ENCODE assay signal across 7 cellular contexts in the genomic region with DNA sequence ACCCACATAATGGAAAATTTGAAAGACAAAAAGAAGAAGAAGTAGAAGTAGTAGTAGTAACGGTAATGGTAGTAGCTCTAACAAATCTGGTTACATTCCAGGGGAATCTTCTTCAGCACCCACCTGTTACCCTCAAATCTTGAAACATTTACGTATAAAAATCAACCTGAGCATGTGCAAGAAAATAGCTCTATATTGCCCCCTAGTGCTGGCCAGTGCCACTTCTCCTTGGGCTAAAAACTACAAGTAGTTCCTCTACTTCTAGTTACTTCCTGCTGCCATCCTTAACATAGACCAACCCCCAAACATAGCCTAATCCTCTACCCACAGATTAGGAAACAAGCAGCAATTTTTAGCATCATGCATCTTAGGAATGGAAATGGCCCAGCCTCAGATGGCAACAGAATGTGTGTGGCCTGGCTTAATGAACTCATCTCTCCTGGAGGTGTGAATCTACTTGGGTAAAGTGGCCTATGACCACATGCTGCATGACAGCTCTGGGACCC. TPM values are rescaled to one million over a fixed set of nuclear protein-coding genes. Genes with fewer than 3 reads are reported as not detected.
DNase-seq lines count a peak whose midpoint lies in the region; ATAC-seq, FAIRE-seq and TF ChIP-seq lines count a peak whose summit lies in the region.

No MANE protein-coding gene starts in this region.

- H3K9me3 ChIP-seq in endothelial cell of umbilical vein (replicated peaks; ENCODE audit: control insufficient read depth, insufficient read depth, low read length) (no peaks in the 10 kb centered on the region), mucosa of descending colon (no peaks in the 10 kb centered on the region), uterus (no peaks in the 10 kb centered on the region)

- H3K4me1 ChIP-seq in endothelial cell of umbilical vein (ENCODE audit: control insufficient read depth, extremely low read depth, insufficient read depth, low read length) (peaks cover 30% of the 10 kb centered on the region), mucosa of descending colon (ENCODE audit: low read depth) (peaks cover 4% of the 10 kb centered on the region), uterus (peaks cover 0 to 6% of the 10 kb centered on the region in 2 donors)

- no TSS peak for BruUV-seq in endothelial cell of umbilical vein (replicated peaks; lab: Mats Ljungman, UMichigan)

- TF ChIP-seq POLR2A in endothelial cell of umbilical vein (IDR thresholded peaks at IDR 0.05; ENCODE audit: low read depth, low read length) (no peak), uterus (IDR thresholded peaks at IDR 0.05) (no peak)

- H3K36me3 ChIP-seq in endothelial cell of umbilical vein (ENCODE audit: control insufficient read depth in 2 of 2, extremely low read depth in 1 of 2, insufficient read depth in 2 of 2, low read length in 2 of 2) (no peaks in the 10 kb centered on the region), mucosa of descending colon (ENCODE audit: low read depth) (no peaks in the 10 kb centered on the region), uterus (no peaks in the 10 kb centered on the region)

- H2AFZ ChIP-seq in endothelial cell of umbilical vein (ENCODE audit: low read depth, low read length) = peak overlapping the region; percentile 31

- peaks cover 28% of the 10 kb centered on the region for H3K79me2 ChIP-seq in endothelial cell of umbilical vein (ENCODE audit: control insufficient read depth, insufficient read depth, low read length)

- TF ChIP-seq CTCF in RWPE1 (conservative IDR thresholded peaks at IDR 0.05; ENCODE audit: low read depth) = peak; percentile 81
- peak; percentile 64 to 77 for TF ChIP-seq CTCF in endothelial cell of umbilical vein (IDR thresholded peaks at IDR 0.05; ENCODE audit: extremely low read depth in 1 of 2, insufficient read depth in 1 of 2, low read depth in 1 of 2, low read length in 2 of 2)
- peak; percentile 76 for TF ChIP-seq CTCF in mucosa of descending colon (IDR thresholded peaks at IDR 0.05)
- peak; percentile 70 to 82 (median 79) for TF ChIP-seq CTCF in uterus (IDR thresholded peaks at IDR 0.05)

- CTCF ChIA-PET in RWPE1 (lab: Yijun Ruan, JAX) (interaction anchor here (0.6 to 1.1 kb wide), 10 partner anchors 17 to 493 kb away, joined by 3 to 5 read pairs (median 3); no protein-coding TSS in a partner anchor), endothelial cell of umbilical vein (lab: Charles Lee) (interaction anchor here (0.7 to 7.0 kb wide), 47 partner anchors 8 to 1565 kb away, joined by 3 to 203 read pairs (median 4); a partner anchor contains a TSS)

- POLR2A ChIA-PET in RWPE1 (lab: Yijun Ruan, JAX; ENCODE audit: low non-redundant PET) = no interaction called here
- POLR2A ChIA-PET in endothelial cell of umbilical vein (lab: Charles Lee) = no interaction called here

- intact Hi-C loops in endothelial cell of umbilical vein (cut with micrococcal nuclease) = loop anchor here (1.0 to 5.0 kb wide), 5 partner anchors 191 to 674 kb away; no protein-coding TSS in a partner anchor
- intact Hi-C loops in mucosa of descending colon (cut with DNase I, micrococcal nuclease) = loop anchor here in 1 of 2 donors (10.0 kb wide), 1 partner anchor 674 kb away; no protein-coding TSS in a partner anchor
- intact Hi-C loops in uterus (cut with DNase I; ENCODE audit: low total_unique reads) = no loop called here

- FAIRE-seq in endothelial cell of umbilical vein (lab: Jason Lieb, UNC) = no peak

- H3K9me1 ChIP-seq in endothelial cell of umbilical vein (replicated peaks; ENCODE audit: control insufficient read depth, extremely low read depth, insufficient read depth, low read length) = no peaks in the 10 kb centered on the region

- H3K9ac ChIP-seq in endothelial cell of umbilical vein (replicated peaks; ENCODE audit: extremely low read depth, insufficient read depth, low read length) = no peak overlapping the region

- DNase-seq in GM03348 (ENCODE audit: low spot score) (peak; percentile 64), RWPE1 (ENCODE audit: low spot score) (peak; percentile 41), endothelial cell of umbilical vein (ENCODE audit: low read depth, low spot score) (peak; percentile 81), mucosa of descending colon (peak in 2 of 3 donors; percentile 39 to 85), uterus (peak; percentile 60 to 81)

- peak; percentile 62 for ATAC-seq in GM21528 (IDR thresholded peaks at IDR 0.05; ENCODE audit: low FRiP score, unreplicated experiment)
- ATAC-seq in mucosa of descending colon = peak; percentile 70

- H3K27me3 ChIP-seq in endothelial cell of umbilical vein (ENCODE audit: control insufficient read depth in 2 of 2, insufficient read depth in 2 of 2, low read length in 2 of 2) (no peaks in the 10 kb centered on the region), uterus (no peaks in the 10 kb centered on the region)

- dilution Hi-C loops in endothelial cell of umbilical vein (cut with MboI; ENCODE audit: extremely low pct_ligation_motif_present, low sequenced_read_pairs) = no loop called here

- peak overlapping the region; percentile 80 for H3K4me2 ChIP-seq in endothelial cell of umbilical vein (ENCODE audit: insufficient read depth, low read length)

- H3K27ac ChIP-seq in RWPE1 = no peak overlapping the region
- peak overlapping the region; percentile 20 for H3K27ac ChIP-seq in endothelial cell of umbilical vein (ENCODE audit: insufficient read depth, low read depth, low read length)
- peak overlapping the region; percentile 89 to 95 for H3K27ac ChIP-seq in uterus

- H3K4me3 ChIP-seq in endothelial cell of umbilical vein (replicated peaks in 1 of 3; ENCODE audit: insufficient read depth in 1 of 3, low read depth in 1 of 3, low read length in 3 of 3) (no peak overlapping the region), mucosa of descending colon (no peak overlapping the region), uterus (peak overlapping the region; percentile 69 to 70)

- no peaks in the 10 kb centered on the region for H4K20me1 ChIP-seq in endothelial cell of umbilical vein (replicated peaks; ENCODE audit: control insufficient read depth, extremely low read depth, insufficient read depth, low read length)

- TF ChIP-seq RAD21 in Ishikawa (IDR thresholded peaks at IDR 0.05; ENCODE audit: low read depth) = peak; percentile 85

- TF ChIP-seq EP300 in Ishikawa (IDR thresholded peaks at IDR 0.05; ENCODE audit: borderline replicate concordance) = no peak

TF ChIP-seq in Ishikawa, 13 proteins besides CTCF, POLR2A, EP300 and RAD21:
- no peak for TF ChIP-seq CREB1 (IDR thresholded peaks at IDR 0.05; ENCODE audit: low read depth)
- TF ChIP-seq, protein P1, sequence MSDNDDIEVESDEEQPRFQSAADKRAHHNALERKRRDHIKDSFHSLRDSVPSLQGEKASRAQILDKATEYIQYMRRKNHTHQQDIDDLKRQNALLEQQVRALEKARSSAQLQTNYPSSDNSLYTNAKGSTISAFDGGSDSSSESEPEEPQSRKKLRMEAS (IDR thresholded peaks at IDR 0.05) = peak; percentile 68

TF ChIP-seq in endothelial cell of umbilical vein, 7 proteins besides CTCF, POLR2A, EP300 and RAD21:
- TF ChIP-seq GATA2 (IDR thresholded peaks at IDR 0.05; ENCODE audit: insufficient read depth, insufficient read length, low read depth, low read length) (no peak), MYC (IDR thresholded peaks at IDR 0.05; ENCODE audit: low read depth, low read length) (no peak), JUN (IDR thresholded peaks at IDR 0.05; ENCODE audit: borderline replicate concordance, insufficient read depth, insufficient read length, low read depth) (no peak), EZH2 (IDR thresholded peaks at IDR 0.05; ENCODE audit: borderline replicate concordance, low read depth, low read length, severe bottlenecking) (no peak), FOS (IDR thresholded peaks at IDR 0.05; ENCODE audit: borderline replicate concordance, insufficient read depth, low read length) (no peak), POLR2AphosphoS5 (IDR thresholded peaks at IDR 0.05; ENCODE audit: insufficient read depth, low read depth, low read length) (no peak)
- TF ChIP-seq, protein P1 (IDR thresholded peaks at IDR 0.05; ENCODE audit: insufficient read depth, insufficient read length) = no peak

RNA-seq across cellular contexts. Expression of a gene that starts 3.1 kb away (rescaled TPM):
- total RNA-seq in endothelial cell of umbilical vein (5.3 and 6.7 TPM in 2 replicates), mucosa of descending colon (10 to 100 TPM in 1 of 3 donors, 1 to 10 TPM in 2; 3.9 to 27.9 (median 6.1) TPM), uterus (100 to 1,000 TPM in 1 of 4 donors, 10 to 100 TPM in 3; 22.5 to 103 (median 70.2) TPM)
- 1.9 and 2.7 TPM in 2 replicates for polyA plus RNA-seq in endothelial cell of umbilical vein
- polyA plus RNA-seq in endothelial cell of umbilical vein (2011; cell fraction: cytosol; rRNA removed) = 3.2 and 3.4 TPM in 2 replicates
- polyA plus RNA-seq in endothelial cell of umbilical vein (2011; cell fraction: nucleus; rRNA removed) = 5.7 and 6.3 TPM in 2 replicates
- polyA plus RNA-seq in endothelial cell of umbilical vein (2012) = 9.2 and 15.9 TPM in 2 replicates
- 10.5 and 17.8 TPM in 2 replicates for polyA minus RNA-seq in endothelial cell of umbilical vein
- polyA minus RNA-seq in endothelial cell of umbilical vein (2011; cell fraction: cytosol; rRNA and poly(A)+ RNA removed) = not detected
- 25.2 and 29.9 TPM in 2 replicates for polyA minus RNA-seq in endothelial cell of umbilical vein (2011; cell fraction: nucleus; rRNA and poly(A)+ RNA removed)

Comparison
In these comparisons a context has a peak if more than half of its experiments do, and no peak if none do; other contexts are left out.
1. H3K4me3 ChIP-seq: peak in uterus (2 of 2); none in endothelial cell of umbilical vein (0 of 3) and mucosa of descending colon (single experiment).
2. Peak in every context shown above with its lines, with median percentiles within 50 percentile points of each other: DNase-seq and CTCF ChIP-seq.